1 cellular context compared by ENCODE assay signal in genomic region chr7:12403287-12404181, GRCh38.
A peak's percentile ranks its signal among the peaks of the same experiment; 100 is the strongest.
TF ChIP-seq lines count a peak whose summit lies in the region.

VWDE (minus strand) TSS chr7:12403865; CDS start chr7:12403716, 149 bp downstream.

TF ChIP-seq in WTC11, 78 proteins besides CTCF, POLR2A, EP300 and RAD21 (continued from another document):
- TF ChIP-seq, protein P1, sequence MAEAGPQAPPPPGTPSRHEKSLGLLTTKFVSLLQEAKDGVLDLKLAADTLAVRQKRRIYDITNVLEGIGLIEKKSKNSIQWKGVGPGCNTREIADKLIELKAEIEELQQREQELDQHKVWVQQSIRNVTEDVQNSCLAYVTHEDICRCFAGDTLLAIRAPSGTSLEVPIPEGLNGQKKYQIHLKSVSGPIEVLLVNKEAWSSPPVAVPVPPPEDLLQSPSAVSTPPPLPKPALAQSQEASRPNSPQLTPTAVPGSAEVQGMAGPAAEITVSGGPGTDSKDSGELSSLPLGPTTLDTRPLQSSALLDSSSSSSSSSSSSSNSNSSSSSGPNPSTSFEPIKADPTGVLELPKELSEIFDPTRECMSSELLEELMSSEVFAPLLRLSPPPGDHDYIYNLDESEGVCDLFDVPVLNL (CRISPR knock-in tag; IDR thresholded peaks at IDR 0.05; ENCODE audit: borderline replicate concordance, low read depth), result no peak
- TF ChIP-seq NR2C2 (CRISPR knock-in tag; IDR thresholded peaks at IDR 0.05), result no peak
- peak; percentile 51 for TF ChIP-seq RELA (CRISPR knock-in tag; IDR thresholded peaks at IDR 0.05; ENCODE audit: borderline replicate concordance)
- no peak for TF ChIP-seq FOXP1 (CRISPR knock-in tag; IDR thresholded peaks at IDR 0.05; ENCODE audit: borderline replicate concordance)
